23 cellular contexts compared by ENCODE assay signal in genomic region chr7:76142861-76143260, GRCh38. TPM values are rescaled to one million over a fixed set of nuclear protein-coding genes. Genes with fewer than 3 reads are reported as not detected.
DNase-seq lines count a peak whose midpoint lies in the region; ATAC-seq lines count a peak whose summit lies in the region.
"Had no signal": no experiment of that assay in that cellular context is flagged by ENCODE, and none has a peak within 500 bp of the region (broad histone marks: within the 10 kb centered on the region; RNA-seq: fewer than 3 reads in every experiment).

No MANE protein-coding gene starts in this region.

- H3K4me3 Mint-ChIP-seq in activated CD4-positive, alpha-beta T cell treated with anti-CD3 and anti-CD28 coated beads, Interleukin-2, amount 10 ng/mL, durations not matched to agents 24 days and 14 days: peak overlapping the region; percentile 48
- H3K4me3 Mint-ChIP-seq in activated T-helper 1 cell treated with anti-CD3 and anti-CD28 coated beads, Interleukin-12 subunit alpha, Interleukin-12 subunit beta, Interleukin-2, Interleukin-4 antibody, amounts not matched to agents 30 ng/mL and 10 ng/mL and 1 ng/mL, durations not matched to agents 14 hours and 24 hours and 36 hours: peak overlapping the region; percentile 47
- peak overlapping the region in 6 of 10 donors; percentile 3 to 64 (median 38) for H3K4me3 Mint-ChIP-seq in naive thymus-derived CD8-positive, alpha-beta T cell
- H3K4me3 Mint-ChIP-seq: WTC11 had no signal

- peak overlapping the region; percentile 81 for H3K27ac Mint-ChIP-seq in activated CD4-positive, alpha-beta T cell treated with anti-CD3 and anti-CD28 coated beads, Interleukin-2, amount 10 ng/mL, durations not matched to agents 24 days and 14 days
- H3K27ac Mint-ChIP-seq in activated T-helper 1 cell treated with anti-CD3 and anti-CD28 coated beads, Interleukin-12 subunit alpha, Interleukin-12 subunit beta, Interleukin-2, Interleukin-4 antibody, amounts not matched to agents 30 ng/mL and 10 ng/mL and 1 ng/mL, durations not matched to agents 14 hours and 24 hours and 36 hours: peak overlapping the region; percentile 80
- H3K27ac Mint-ChIP-seq in naive thymus-derived CD8-positive, alpha-beta T cell: peak overlapping the region in 6 of 10 donors; percentile 75 to 88 (median 82)
- H3K27ac Mint-ChIP-seq: WTC11 had no signal

- H3K9me3 Mint-ChIP-seq in activated CD4-positive, alpha-beta T cell treated with anti-CD3 and anti-CD28 coated beads, Interleukin-2, amount 10 ng/mL, durations not matched to agents 24 days and 14 days: peaks cover 4% of the 10 kb centered on the region
- peaks cover 6% of the 10 kb centered on the region for H3K9me3 Mint-ChIP-seq in activated T-helper 1 cell treated with anti-CD3 and anti-CD28 coated beads, Interleukin-12 subunit alpha, Interleukin-12 subunit beta, Interleukin-2, Interleukin-4 antibody, amounts not matched to agents 30 ng/mL and 10 ng/mL and 1 ng/mL, durations not matched to agents 14 hours and 24 hours and 36 hours
- H3K9me3 Mint-ChIP-seq in naive thymus-derived CD8-positive, alpha-beta T cell: peaks cover 0 to 2% (median 0%) of the 10 kb centered on the region in 9 donors

- no peaks in the 10 kb centered on the region for H3K36me3 ChIP-seq in KOPT-K1 (ENCODE audit: insufficient read depth, low read length)
- H3K36me3 ChIP-seq: spleen had no signal

- peaks cover 19% of the 10 kb centered on the region for H3K4me1 Mint-ChIP-seq in activated CD4-positive, alpha-beta T cell treated with anti-CD3 and anti-CD28 coated beads, Interleukin-2, amount 10 ng/mL, durations not matched to agents 24 days and 14 days
- H3K4me1 Mint-ChIP-seq in activated T-helper 1 cell treated with anti-CD3 and anti-CD28 coated beads, Interleukin-12 subunit alpha, Interleukin-12 subunit beta, Interleukin-2, Interleukin-4 antibody, amounts not matched to agents 30 ng/mL and 10 ng/mL and 1 ng/mL, durations not matched to agents 14 hours and 24 hours and 36 hours (ENCODE audit: low read depth): peaks cover 22% of the 10 kb centered on the region
- H3K4me1 Mint-ChIP-seq in naive thymus-derived CD8-positive, alpha-beta T cell: peaks cover 0 to 29% (median 2%) of the 10 kb centered on the region in 4 donors
- H3K4me1 Mint-ChIP-seq: WTC11 had no signal

- ATAC-seq in naive thymus-derived CD8-positive, alpha-beta T cell: peak; percentile 80 to 96
- no peak for ATAC-seq in HG02588 (IDR thresholded peaks at IDR 0.05; ENCODE audit: unreplicated experiment)
- no peak for ATAC-seq in GM21786 (IDR thresholded peaks at IDR 0.05; ENCODE audit: unreplicated experiment)
- ATAC-seq: left colon, WTC11 had no signal

- intact Hi-C loops in activated CD4-positive, alpha-beta T cell treated with anti-CD3 and anti-CD28 coated beads, Interleukin-2, amount 10 ng/mL, durations not matched to agents 24 days and 14 days (cut with micrococcal nuclease): no loop called here
- intact Hi-C loops in activated T-helper 1 cell treated with anti-CD3 and anti-CD28 coated beads, Interleukin-12 subunit alpha, Interleukin-12 subunit beta, Interleukin-2, Interleukin-4 antibody, amounts not matched to agents 30 ng/mL and 10 ng/mL and 1 ng/mL, durations not matched to agents 14 hours and 24 hours and 36 hours (cut with micrococcal nuclease): no loop called here

- peak; percentile 80 for DNase-seq in activated CD4-positive, alpha-beta T cell treated with anti-CD3 and anti-CD28 coated beads, Interleukin-2, amount 10 ng/mL, durations not matched to agents 24 days and 14 days
- no peak for DNase-seq in activated CD4-positive, alpha-beta T cell treated with anti-CD3 and anti-CD28 coated beads, Interleukin-2, amount 50 U/mL, for 4 hours
- peak; percentile 20 for DNase-seq in activated T-helper 1 cell treated with anti-CD3 and anti-CD28 coated beads, Interleukin-12 subunit alpha, Interleukin-12 subunit beta, Interleukin-2, Interleukin-4 antibody, amounts not matched to agents 30 ng/mL and 10 ng/mL and 1 ng/mL, durations not matched to agents 14 hours and 24 hours and 36 hours (ENCODE audit: low spot score)
- peak in 1 of 10 donors; percentile 21 for DNase-seq in naive thymus-derived CD8-positive, alpha-beta T cell
- DNase-seq in activated CD4-positive, CD25-positive, alpha-beta regulatory T cell treated with anti-CD3 and anti-CD28 coated beads, Interleukin-2, amount 50 U/mL, for 72 hours: no peak
- DNase-seq: aorta, Caco-2, caudate nucleus, dorsolateral prefrontal cortex, left colon, mesendoderm, NCI-H1105, NCI-H2081 treated with DMSO at 0.1 percent for 48 hours, NCI-H446, PC-9, SHP77 treated with DMSO at 0.1 percent for 48 hours, spleen, trophoblast cell had no signal

- peak overlapping the region; percentile 78 for H3K27ac ChIP-seq in KOPT-K1 (ENCODE audit: low read depth, low read length, poor library complexity, severe bottlenecking)
- H3K27ac ChIP-seq: dorsolateral prefrontal cortex, PC-9, spleen had no signal

- H3K9me3 ChIP-seq in KOPT-K1 (ENCODE audit: insufficient read depth, low read length, poor library complexity, severe bottlenecking): no peaks in the 10 kb centered on the region
- H3K9me3 ChIP-seq: Caco-2, spleen had no signal

- no peaks in the 10 kb centered on the region for H3K36me3 Mint-ChIP-seq in activated CD4-positive, alpha-beta T cell treated with anti-CD3 and anti-CD28 coated beads, Interleukin-2, amount 10 ng/mL, durations not matched to agents 24 days and 14 days (ENCODE audit: low read depth)
- H3K36me3 Mint-ChIP-seq in activated T-helper 1 cell treated with anti-CD3 and anti-CD28 coated beads, Interleukin-12 subunit alpha, Interleukin-12 subunit beta, Interleukin-2, Interleukin-4 antibody, amounts not matched to agents 30 ng/mL and 10 ng/mL and 1 ng/mL, durations not matched to agents 14 hours and 24 hours and 36 hours (ENCODE audit: low read depth): peaks cover 2% of the 10 kb centered on the region
- H3K36me3 Mint-ChIP-seq in naive thymus-derived CD8-positive, alpha-beta T cell: no peaks in the 10 kb centered on the region
- H3K36me3 Mint-ChIP-seq: WTC11 had no signal

- peaks cover 3% of the 10 kb centered on the region for H3K27me3 Mint-ChIP-seq in activated CD4-positive, alpha-beta T cell treated with anti-CD3 and anti-CD28 coated beads, Interleukin-2, amount 10 ng/mL, durations not matched to agents 24 days and 14 days
- peaks cover 2% of the 10 kb centered on the region for H3K27me3 Mint-ChIP-seq in activated T-helper 1 cell treated with anti-CD3 and anti-CD28 coated beads, Interleukin-12 subunit alpha, Interleukin-12 subunit beta, Interleukin-2, Interleukin-4 antibody, amounts not matched to agents 30 ng/mL and 10 ng/mL and 1 ng/mL, durations not matched to agents 14 hours and 24 hours and 36 hours (ENCODE audit: insufficient read depth)
- H3K27me3 Mint-ChIP-seq in naive thymus-derived CD8-positive, alpha-beta T cell: no peaks in the 10 kb centered on the region

- POLR2A ChIA-PET in naive thymus-derived CD8-positive, alpha-beta T cell (lab: Charles Lee): interaction anchor here (0.8 to 1.5 kb wide), 2 partner anchors 10 to 13 kb away, joined by 4 to 9 read pairs; no protein-coding TSS in a partner anchor

RNA-seq across cellular contexts. Expression of gene SRRM3, which starts 58.8 kb away (rescaled TPM):
- total RNA-seq in activated CD4-positive, alpha-beta T cell treated with anti-CD3 and anti-CD28 coated beads, Interleukin-2, amount 10 ng/mL, durations not matched to agents 24 days and 14 days: 0.09 and 0.17 TPM in 2 replicates
- not detected in 2 replicates for total RNA-seq in activated T-helper 1 cell treated with anti-CD3 and anti-CD28 coated beads, Interleukin-12 subunit alpha, Interleukin-12 subunit beta, Interleukin-2, Interleukin-4 antibody, amounts not matched to agents 30 ng/mL and 10 ng/mL and 1 ng/mL, durations not matched to agents 14 hours and 24 hours and 36 hours
- total RNA-seq in naive thymus-derived CD8-positive, alpha-beta T cell: not detected
- polyA plus RNA-seq in naive thymus-derived CD8-positive, alpha-beta T cell: not detected
- total RNA-seq: T-helper 1 cell treated with Interleukin-12 subunit alpha and Interleukin-12 subunit beta and Interleukin-4 antibody, amounts not matched to agents 30 ng/mL and 1 ng/mL, for 36 hours had no signal

Comparison
In these comparisons a context has a peak if more than half of its experiments do, and no peak if none do; other contexts are left out.
1. DNase-seq: peak in activated CD4-positive, alpha-beta T cell treated with anti-CD3 and anti-CD28 coated beads, Interleukin-2, amount 10 ng/mL, durations not matched to agents 24 days and 14 days (single experiment) and activated T-helper 1 cell treated with anti-CD3 and anti-CD28 coated beads, Interleukin-12 subunit alpha, Interleukin-12 subunit beta, Interleukin-2, Interleukin-4 antibody, amounts not matched to agents 30 ng/mL and 10 ng/mL and 1 ng/mL, durations not matched to agents 14 hours and 24 hours and 36 hours (single experiment); none in activated CD4-positive, alpha-beta T cell treated with anti-CD3 and anti-CD28 coated beads, Interleukin-2, amount 50 U/mL, for 4 hours (0 of 2) and activated CD4-positive, CD25-positive, alpha-beta regulatory T cell treated with anti-CD3 and anti-CD28 coated beads, Interleukin-2, amount 50 U/mL, for 72 hours (single experiment).
2. ATAC-seq: peak in naive thymus-derived CD8-positive, alpha-beta T cell (2 of 2); none in HG02588 (single experiment) and GM21786 (single experiment).
3. Peak in every context shown above with its lines, with median percentiles within 50 percentile points of each other: H3K27ac Mint-ChIP-seq and H3K4me3 Mint-ChIP-seq.